ENCODE assay signal across 2 cellular contexts in the genomic region with DNA sequence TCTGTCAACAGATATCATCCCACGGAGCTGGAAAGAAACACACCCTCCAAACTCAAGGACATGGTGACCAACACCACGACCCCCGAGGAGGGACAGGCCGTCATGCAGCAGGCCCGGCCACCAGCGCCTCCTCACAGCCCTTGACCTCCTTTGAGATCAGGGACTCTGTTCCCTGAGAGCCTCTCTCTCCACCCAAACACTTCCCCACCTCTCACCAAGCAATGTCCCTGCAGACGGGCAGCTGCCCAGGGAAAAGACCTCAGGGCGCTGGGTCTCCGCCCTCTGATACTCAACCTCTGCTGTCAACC.
TF ChIP-seq lines count a peak whose summit lies in the region.

No MANE protein-coding gene starts in this region.

TF ChIP-seq in IMR-90, 13 proteins besides CTCF, POLR2A, EP300 and RAD21:
- TF ChIP-seq, protein P1, sequence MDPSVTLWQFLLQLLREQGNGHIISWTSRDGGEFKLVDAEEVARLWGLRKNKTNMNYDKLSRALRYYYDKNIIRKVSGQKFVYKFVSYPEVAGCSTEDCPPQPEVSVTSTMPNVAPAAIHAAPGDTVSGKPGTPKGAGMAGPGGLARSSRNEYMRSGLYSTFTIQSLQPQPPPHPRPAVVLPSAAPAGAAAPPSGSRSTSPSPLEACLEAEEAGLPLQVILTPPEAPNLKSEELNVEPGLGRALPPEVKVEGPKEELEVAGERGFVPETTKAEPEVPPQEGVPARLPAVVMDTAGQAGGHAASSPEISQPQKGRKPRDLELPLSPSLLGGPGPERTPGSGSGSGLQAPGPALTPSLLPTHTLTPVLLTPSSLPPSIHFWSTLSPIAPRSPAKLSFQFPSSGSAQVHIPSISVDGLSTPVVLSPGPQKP (IDR thresholded peaks at IDR 0.05; ENCODE audit: borderline replicate concordance, low read depth, low read length): no peak
TF ChIP-seq in IMR-90: peak in this region for 0.

TF ChIP-seq in K562, 482 proteins besides CTCF, POLR2A, EP300 and RAD21:
- TF ChIP-seq HMG20A (CRISPR knock-in tag; conservative IDR thresholded peaks at IDR 0.05) (no peak), ZNF57 (CRISPR knock-in tag; IDR thresholded peaks at IDR 0.05) (no peak), PCBP1 (IDR thresholded peaks at IDR 0.05; ENCODE audit: low read depth, low read length, poor library complexity, severe bottlenecking) (no peak), ZNF12 (CRISPR knock-in tag; IDR thresholded peaks at IDR 0.05) (no peak), FIP1L1 (IDR thresholded peaks at IDR 0.05; ENCODE audit: low read depth, low read length, poor library complexity, severe bottlenecking) (no peak), ATF1 (CRISPR knock-in tag; IDR thresholded peaks at IDR 0.05) (no peak), ATF1 (tag; IDR thresholded peaks at IDR 0.05) (no peak), HNRNPLL (IDR thresholded peaks at IDR 0.05; ENCODE audit: low read depth, low read length, poor library complexity, severe bottlenecking) (no peak), ZNF77 (CRISPR knock-in tag; IDR thresholded peaks at IDR 0.05) (no peak), TRIM28 (IDR thresholded peaks at IDR 0.05) (no peak), MCM3 (IDR thresholded peaks at IDR 0.05) (no peak), HMGN3 (IDR thresholded peaks at IDR 0.05; ENCODE audit: borderline replicate concordance, extremely low read depth, insufficient read length, low read depth, low read length) (no peak), ELF2 (CRISPR knock-in tag; IDR thresholded peaks at IDR 0.05) (no peak)
- TF ChIP-seq, protein P2, sequence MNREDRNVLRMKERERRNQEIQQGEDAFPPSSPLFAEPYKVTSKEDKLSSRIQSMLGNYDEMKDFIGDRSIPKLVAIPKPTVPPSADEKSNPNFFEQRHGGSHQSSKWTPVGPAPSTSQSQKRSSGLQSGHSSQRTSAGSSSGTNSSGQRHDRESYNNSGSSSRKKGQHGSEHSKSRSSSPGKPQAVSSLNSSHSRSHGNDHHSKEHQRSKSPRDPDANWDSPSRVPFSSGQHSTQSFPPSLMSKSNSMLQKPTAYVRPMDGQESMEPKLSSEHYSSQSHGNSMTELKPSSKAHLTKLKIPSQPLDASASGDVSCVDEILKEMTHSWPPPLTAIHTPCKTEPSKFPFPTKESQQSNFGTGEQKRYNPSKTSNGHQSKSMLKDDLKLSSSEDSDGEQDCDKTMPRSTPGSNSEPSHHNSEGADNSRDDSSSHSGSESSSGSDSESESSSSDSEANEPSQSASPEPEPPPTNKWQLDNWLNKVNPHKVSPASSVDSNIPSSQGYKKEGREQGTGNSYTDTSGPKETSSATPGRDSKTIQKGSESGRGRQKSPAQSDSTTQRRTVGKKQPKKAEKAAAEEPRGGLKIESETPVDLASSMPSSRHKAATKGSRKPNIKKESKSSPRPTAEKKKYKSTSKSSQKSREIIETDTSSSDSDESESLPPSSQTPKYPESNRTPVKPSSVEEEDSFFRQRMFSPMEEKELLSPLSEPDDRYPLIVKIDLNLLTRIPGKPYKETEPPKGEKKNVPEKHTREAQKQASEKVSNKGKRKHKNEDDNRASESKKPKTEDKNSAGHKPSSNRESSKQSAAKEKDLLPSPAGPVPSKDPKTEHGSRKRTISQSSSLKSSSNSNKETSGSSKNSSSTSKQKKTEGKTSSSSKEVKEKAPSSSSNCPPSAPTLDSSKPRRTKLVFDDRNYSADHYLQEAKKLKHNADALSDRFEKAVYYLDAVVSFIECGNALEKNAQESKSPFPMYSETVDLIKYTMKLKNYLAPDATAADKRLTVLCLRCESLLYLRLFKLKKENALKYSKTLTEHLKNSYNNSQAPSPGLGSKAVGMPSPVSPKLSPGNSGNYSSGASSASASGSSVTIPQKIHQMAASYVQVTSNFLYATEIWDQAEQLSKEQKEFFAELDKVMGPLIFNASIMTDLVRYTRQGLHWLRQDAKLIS (CRISPR knock-in tag; IDR thresholded peaks at IDR 0.05): no peak
- TF ChIP-seq, protein P3, sequence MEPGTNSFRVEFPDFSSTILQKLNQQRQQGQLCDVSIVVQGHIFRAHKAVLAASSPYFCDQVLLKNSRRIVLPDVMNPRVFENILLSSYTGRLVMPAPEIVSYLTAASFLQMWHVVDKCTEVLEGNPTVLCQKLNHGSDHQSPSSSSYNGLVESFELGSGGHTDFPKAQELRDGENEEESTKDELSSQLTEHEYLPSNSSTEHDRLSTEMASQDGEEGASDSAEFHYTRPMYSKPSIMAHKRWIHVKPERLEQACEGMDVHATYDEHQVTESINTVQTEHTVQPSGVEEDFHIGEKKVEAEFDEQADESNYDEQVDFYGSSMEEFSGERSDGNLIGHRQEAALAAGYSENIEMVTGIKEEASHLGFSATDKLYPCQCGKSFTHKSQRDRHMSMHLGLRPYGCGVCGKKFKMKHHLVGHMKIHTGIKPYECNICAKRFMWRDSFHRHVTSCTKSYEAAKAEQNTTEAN (CRISPR knock-in tag; IDR thresholded peaks at IDR 0.05): no peak
- TF ChIP-seq, protein P4, sequence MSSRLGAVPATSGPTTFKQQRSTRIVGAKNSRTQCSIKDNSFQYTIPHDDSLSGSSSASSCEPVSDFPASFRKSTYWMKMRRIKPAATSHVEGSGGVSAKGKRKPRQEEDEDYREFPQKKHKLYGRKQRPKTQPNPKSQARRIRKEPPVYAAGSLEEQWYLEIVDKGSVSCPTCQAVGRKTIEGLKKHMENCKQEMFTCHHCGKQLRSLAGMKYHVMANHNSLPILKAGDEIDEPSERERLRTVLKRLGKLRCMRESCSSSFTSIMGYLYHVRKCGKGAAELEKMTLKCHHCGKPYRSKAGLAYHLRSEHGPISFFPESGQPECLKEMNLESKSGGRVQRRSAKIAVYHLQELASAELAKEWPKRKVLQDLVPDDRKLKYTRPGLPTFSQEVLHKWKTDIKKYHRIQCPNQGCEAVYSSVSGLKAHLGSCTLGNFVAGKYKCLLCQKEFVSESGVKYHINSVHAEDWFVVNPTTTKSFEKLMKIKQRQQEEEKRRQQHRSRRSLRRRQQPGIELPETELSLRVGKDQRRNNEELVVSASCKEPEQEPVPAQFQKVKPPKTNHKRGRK (tag; IDR thresholded peaks at IDR 0.05): no peak
TF ChIP-seq in K562: peak in this region for 0.
